1 cellular context compared by ENCODE assay signal in the genomic region with DNA sequence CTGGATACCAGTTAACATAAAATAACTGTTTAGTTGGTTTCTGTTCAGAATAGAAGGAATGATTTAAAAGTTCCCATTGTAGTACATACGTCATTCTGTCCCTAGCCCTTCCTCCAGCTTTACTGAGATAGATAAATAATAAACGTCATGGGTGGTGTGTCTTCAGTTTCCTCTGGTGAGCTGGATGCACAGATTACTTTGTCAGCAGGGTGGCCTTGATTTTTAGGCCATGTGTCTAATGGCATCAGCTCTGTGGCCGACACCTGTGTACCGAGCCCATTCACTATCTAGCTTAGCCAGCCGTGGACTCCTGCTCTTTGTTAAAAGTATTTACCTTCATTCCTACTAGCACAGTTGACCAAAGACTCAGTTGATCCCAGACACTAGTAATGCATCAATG.
TF ChIP-seq lines count a peak whose summit lies in the region.
"Not testable (repeated sequence)": the region's sequence is repeated elsewhere in the genome, so short reads cannot be mapped to it uniquely, and the experiment has no call there.

No MANE protein-coding gene starts in this region.

TF ChIP-seq in HepG2, 621 proteins besides CTCF, POLR2A, EP300 and RAD21 (continues in another document):
- TF ChIP-seq PHF21A (CRISPR knock-in tag; IDR thresholded peaks at IDR 0.05) (peak; percentile 48; the same call in 1 of the 2 replicates), TBX3 (IDR thresholded peaks at IDR 0.05; ENCODE audit: borderline replicate concordance) (0 out of 2 replicates have a peak, but pooled peaks have one; percentile 15), ZNF792 (CRISPR knock-in tag; IDR thresholded peaks at IDR 0.05) (peak; percentile 99), SOX5 (CRISPR knock-in tag; IDR thresholded peaks at IDR 0.05; ENCODE audit: borderline replicate concordance) (peak; percentile 51), SALL1 (CRISPR knock-in tag; IDR thresholded peaks at IDR 0.05) (peak; percentile 47), SOX6 (CRISPR knock-in tag; IDR thresholded peaks at IDR 0.05) (peak; percentile 48; the same call in 1 of the 2 replicates), ZBTB21 (CRISPR knock-in tag; IDR thresholded peaks at IDR 0.05) (peak; percentile 65; the same call in 1 of the 2 replicates), ZFX (CRISPR knock-in tag; IDR thresholded peaks at IDR 0.05; ENCODE audit: low read depth) (peak; percentile 38; the same call in 1 of the 2 replicates), CREM (IDR thresholded peaks at IDR 0.05) (peak; percentile 51), FOXP1 (CRISPR knock-in tag; IDR thresholded peaks at IDR 0.05) (0 out of 2 replicates have a peak, but pooled peaks have one; percentile 6), SAP130 (CRISPR knock-in tag; IDR thresholded peaks at IDR 0.05; ENCODE audit: low read depth) (peak; percentile 68), FOSL2 (CRISPR knock-in tag; IDR thresholded peaks at IDR 0.05) (0 out of 2 replicates have a peak, but pooled peaks have one; percentile 7), CREB1 (IDR thresholded peaks at IDR 0.05) (peak; percentile 86), CREB1 (CRISPR knock-in tag; IDR thresholded peaks at IDR 0.05) (peak; percentile 67), MYC (CRISPR knock-in tag; IDR thresholded peaks at IDR 0.05; ENCODE audit: borderline replicate concordance) (peak; percentile 26; the same call in 1 of the 2 replicates), ZNF292 (CRISPR knock-in tag; IDR thresholded peaks at IDR 0.05; ENCODE audit: borderline replicate concordance, low read depth) (peak; percentile 36; the same call in 1 of the 2 replicates), MED1 (CRISPR knock-in tag; IDR thresholded peaks at IDR 0.05) (0 out of 2 replicates have a peak, but pooled peaks have one; percentile 47), SKI (IDR thresholded peaks at IDR 0.05; ENCODE audit: partially characterized antibody) (peak; percentile 30), FOXA3 (CRISPR knock-in tag; IDR thresholded peaks at IDR 0.05) (peak; percentile 22; the same call in 1 of the 2 replicates), HNF4A (CRISPR knock-in tag; IDR thresholded peaks at IDR 0.05) (0 out of 2 replicates have a peak, but pooled peaks have one; percentile 30)
- TF ChIP-seq, protein P1, sequence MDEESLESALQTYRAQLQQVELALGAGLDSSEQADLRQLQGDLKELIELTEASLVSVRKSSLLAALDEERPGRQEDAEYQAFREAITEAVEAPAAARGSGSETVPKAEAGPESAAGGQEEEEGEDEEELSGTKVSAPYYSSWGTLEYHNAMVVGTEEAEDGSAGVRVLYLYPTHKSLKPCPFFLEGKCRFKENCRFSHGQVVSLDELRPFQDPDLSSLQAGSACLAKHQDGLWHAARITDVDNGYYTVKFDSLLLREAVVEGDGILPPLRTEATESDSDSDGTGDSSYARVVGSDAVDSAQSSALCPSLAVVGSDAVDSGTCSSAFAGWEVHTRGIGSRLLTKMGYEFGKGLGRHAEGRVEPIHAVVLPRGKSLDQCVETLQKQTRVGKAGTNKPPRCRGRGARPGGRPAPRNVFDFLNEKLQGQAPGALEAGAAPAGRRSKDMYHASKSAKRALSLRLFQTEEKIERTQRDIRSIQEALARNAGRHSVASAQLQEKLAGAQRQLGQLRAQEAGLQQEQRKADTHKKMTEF (CRISPR knock-in tag; IDR thresholded peaks at IDR 0.05), result 0 out of 2 replicates have a peak, but pooled peaks have one; percentile 27
- TF ChIP-seq SOX6 (IDR thresholded peaks at IDR 0.05); CREM (CRISPR knock-in tag; IDR thresholded peaks at IDR 0.05); FOXP1 (IDR thresholded peaks at IDR 0.05): not testable (repeated sequence)
- TF ChIP-seq, protein P2, sequence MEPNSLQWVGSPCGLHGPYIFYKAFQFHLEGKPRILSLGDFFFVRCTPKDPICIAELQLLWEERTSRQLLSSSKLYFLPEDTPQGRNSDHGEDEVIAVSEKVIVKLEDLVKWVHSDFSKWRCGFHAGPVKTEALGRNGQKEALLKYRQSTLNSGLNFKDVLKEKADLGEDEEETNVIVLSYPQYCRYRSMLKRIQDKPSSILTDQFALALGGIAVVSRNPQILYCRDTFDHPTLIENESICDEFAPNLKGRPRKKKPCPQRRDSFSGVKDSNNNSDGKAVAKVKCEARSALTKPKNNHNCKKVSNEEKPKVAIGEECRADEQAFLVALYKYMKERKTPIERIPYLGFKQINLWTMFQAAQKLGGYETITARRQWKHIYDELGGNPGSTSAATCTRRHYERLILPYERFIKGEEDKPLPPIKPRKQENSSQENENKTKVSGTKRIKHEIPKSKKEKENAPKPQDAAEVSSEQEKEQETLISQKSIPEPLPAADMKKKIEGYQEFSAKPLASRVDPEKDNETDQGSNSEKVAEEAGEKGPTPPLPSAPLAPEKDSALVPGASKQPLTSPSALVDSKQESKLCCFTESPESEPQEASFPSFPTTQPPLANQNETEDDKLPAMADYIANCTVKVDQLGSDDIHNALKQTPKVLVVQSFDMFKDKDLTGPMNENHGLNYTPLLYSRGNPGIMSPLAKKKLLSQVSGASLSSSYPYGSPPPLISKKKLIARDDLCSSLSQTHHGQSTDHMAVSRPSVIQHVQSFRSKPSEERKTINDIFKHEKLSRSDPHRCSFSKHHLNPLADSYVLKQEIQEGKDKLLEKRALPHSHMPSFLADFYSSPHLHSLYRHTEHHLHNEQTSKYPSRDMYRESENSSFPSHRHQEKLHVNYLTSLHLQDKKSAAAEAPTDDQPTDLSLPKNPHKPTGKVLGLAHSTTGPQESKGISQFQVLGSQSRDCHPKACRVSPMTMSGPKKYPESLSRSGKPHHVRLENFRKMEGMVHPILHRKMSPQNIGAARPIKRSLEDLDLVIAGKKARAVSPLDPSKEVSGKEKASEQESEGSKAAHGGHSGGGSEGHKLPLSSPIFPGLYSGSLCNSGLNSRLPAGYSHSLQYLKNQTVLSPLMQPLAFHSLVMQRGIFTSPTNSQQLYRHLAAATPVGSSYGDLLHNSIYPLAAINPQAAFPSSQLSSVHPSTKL (CRISPR knock-in tag; IDR thresholded peaks at IDR 0.05), result peak; percentile 42; the same call in 1 of the 2 replicates
- TF ChIP-seq, protein P3, sequence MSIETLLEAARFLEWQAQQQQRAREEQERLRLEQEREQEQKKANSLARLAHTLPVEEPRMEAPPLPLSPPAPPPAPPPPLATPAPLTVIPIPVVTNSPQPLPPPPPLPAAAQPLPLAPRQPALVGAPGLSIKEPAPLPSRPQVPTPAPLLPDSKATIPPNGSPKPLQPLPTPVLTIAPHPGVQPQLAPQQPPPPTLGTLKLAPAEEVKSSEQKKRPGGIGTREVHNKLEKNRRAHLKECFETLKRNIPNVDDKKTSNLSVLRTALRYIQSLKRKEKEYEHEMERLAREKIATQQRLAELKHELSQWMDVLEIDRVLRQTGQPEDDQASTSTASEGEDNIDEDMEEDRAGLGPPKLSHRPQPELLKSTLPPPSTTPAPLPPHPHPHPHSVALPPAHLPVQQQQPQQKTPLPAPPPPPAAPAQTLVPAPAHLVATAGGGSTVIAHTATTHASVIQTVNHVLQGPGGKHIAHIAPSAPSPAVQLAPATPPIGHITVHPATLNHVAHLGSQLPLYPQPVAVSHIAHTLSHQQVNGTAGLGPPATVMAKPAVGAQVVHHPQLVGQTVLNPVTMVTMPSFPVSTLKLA (IDR thresholded peaks at IDR 0.05), result 0 out of 2 replicates have a peak, but pooled peaks have one; percentile 10
- TF ChIP-seq, protein P4, sequence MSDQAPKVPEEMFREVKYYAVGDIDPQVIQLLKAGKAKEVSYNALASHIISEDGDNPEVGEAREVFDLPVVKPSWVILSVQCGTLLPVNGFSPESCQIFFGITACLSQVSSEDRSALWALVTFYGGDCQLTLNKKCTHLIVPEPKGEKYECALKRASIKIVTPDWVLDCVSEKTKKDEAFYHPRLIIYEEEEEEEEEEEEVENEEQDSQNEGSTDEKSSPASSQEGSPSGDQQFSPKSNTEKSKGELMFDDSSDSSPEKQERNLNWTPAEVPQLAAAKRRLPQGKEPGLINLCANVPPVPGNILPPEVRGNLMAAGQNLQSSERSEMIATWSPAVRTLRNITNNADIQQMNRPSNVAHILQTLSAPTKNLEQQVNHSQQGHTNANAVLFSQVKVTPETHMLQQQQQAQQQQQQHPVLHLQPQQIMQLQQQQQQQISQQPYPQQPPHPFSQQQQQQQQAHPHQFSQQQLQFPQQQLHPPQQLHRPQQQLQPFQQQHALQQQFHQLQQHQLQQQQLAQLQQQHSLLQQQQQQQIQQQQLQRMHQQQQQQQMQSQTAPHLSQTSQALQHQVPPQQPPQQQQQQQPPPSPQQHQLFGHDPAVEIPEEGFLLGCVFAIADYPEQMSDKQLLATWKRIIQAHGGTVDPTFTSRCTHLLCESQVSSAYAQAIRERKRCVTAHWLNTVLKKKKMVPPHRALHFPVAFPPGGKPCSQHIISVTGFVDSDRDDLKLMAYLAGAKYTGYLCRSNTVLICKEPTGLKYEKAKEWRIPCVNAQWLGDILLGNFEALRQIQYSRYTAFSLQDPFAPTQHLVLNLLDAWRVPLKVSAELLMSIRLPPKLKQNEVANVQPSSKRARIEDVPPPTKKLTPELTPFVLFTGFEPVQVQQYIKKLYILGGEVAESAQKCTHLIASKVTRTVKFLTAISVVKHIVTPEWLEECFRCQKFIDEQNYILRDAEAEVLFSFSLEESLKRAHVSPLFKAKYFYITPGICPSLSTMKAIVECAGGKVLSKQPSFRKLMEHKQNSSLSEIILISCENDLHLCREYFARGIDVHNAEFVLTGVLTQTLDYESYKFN (CRISPR knock-in tag; conservative IDR thresholded peaks at IDR 0.05), result peak; percentile 48; the same call in 1 of the 2 replicates
- TF ChIP-seq, protein P5, sequence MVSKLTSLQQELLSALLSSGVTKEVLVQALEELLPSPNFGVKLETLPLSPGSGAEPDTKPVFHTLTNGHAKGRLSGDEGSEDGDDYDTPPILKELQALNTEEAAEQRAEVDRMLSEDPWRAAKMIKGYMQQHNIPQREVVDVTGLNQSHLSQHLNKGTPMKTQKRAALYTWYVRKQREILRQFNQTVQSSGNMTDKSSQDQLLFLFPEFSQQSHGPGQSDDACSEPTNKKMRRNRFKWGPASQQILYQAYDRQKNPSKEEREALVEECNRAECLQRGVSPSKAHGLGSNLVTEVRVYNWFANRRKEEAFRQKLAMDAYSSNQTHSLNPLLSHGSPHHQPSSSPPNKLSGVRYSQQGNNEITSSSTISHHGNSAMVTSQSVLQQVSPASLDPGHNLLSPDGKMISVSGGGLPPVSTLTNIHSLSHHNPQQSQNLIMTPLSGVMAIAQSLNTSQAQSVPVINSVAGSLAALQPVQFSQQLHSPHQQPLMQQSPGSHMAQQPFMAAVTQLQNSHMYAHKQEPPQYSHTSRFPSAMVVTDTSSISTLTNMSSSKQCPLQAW (CRISPR knock-in tag; IDR thresholded peaks at IDR 0.05), result 0 out of 2 replicates have a peak, but pooled peaks have one; percentile 29
- TF ChIP-seq, protein P6, sequence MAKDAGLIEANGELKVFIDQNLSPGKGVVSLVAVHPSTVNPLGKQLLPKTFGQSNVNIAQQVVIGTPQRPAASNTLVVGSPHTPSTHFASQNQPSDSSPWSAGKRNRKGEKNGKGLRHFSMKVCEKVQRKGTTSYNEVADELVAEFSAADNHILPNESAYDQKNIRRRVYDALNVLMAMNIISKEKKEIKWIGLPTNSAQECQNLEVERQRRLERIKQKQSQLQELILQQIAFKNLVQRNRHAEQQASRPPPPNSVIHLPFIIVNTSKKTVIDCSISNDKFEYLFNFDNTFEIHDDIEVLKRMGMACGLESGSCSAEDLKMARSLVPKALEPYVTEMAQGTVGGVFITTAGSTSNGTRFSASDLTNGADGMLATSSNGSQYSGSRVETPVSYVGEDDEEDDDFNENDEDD (CRISPR knock-in tag; IDR thresholded peaks at IDR 0.05; ENCODE audit: borderline replicate concordance), result 0 out of 2 replicates have a peak, but pooled peaks have one; percentile 15
- TF ChIP-seq, protein P7, sequence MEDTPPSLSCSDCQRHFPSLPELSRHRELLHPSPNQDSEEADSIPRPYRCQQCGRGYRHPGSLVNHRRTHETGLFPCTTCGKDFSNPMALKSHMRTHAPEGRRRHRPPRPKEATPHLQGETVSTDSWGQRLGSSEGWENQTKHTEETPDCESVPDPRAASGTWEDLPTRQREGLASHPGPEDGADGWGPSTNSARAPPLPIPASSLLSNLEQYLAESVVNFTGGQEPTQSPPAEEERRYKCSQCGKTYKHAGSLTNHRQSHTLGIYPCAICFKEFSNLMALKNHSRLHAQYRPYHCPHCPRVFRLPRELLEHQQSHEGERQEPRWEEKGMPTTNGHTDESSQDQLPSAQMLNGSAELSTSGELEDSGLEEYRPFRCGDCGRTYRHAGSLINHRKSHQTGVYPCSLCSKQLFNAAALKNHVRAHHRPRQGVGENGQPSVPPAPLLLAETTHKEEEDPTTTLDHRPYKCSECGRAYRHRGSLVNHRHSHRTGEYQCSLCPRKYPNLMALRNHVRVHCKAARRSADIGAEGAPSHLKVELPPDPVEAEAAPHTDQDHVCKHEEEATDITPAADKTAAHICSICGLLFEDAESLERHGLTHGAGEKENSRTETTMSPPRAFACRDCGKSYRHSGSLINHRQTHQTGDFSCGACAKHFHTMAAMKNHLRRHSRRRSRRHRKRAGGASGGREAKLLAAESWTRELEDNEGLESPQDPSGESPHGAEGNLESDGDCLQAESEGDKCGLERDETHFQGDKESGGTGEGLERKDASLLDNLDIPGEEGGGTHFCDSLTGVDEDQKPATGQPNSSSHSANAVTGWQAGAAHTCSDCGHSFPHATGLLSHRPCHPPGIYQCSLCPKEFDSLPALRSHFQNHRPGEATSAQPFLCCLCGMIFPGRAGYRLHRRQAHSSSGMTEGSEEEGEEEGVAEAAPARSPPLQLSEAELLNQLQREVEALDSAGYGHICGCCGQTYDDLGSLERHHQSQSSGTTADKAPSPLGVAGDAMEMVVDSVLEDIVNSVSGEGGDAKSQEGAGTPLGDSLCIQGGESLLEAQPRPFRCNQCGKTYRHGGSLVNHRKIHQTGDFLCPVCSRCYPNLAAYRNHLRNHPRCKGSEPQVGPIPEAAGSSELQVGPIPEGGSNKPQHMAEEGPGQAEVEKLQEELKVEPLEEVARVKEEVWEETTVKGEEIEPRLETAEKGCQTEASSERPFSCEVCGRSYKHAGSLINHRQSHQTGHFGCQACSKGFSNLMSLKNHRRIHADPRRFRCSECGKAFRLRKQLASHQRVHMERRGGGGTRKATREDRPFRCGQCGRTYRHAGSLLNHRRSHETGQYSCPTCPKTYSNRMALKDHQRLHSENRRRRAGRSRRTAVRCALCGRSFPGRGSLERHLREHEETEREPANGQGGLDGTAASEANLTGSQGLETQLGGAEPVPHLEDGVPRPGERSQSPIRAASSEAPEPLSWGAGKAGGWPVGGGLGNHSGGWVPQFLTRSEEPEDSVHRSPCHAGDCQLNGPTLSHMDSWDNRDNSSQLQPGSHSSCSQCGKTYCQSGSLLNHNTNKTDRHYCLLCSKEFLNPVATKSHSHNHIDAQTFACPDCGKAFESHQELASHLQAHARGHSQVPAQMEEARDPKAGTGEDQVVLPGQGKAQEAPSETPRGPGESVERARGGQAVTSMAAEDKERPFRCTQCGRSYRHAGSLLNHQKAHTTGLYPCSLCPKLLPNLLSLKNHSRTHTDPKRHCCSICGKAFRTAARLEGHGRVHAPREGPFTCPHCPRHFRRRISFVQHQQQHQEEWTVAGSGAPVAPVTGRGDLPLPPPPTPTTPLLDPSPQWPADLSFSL (CRISPR knock-in tag; IDR thresholded peaks at IDR 0.05), result peak; percentile 81
- TF ChIP-seq, protein P8, sequence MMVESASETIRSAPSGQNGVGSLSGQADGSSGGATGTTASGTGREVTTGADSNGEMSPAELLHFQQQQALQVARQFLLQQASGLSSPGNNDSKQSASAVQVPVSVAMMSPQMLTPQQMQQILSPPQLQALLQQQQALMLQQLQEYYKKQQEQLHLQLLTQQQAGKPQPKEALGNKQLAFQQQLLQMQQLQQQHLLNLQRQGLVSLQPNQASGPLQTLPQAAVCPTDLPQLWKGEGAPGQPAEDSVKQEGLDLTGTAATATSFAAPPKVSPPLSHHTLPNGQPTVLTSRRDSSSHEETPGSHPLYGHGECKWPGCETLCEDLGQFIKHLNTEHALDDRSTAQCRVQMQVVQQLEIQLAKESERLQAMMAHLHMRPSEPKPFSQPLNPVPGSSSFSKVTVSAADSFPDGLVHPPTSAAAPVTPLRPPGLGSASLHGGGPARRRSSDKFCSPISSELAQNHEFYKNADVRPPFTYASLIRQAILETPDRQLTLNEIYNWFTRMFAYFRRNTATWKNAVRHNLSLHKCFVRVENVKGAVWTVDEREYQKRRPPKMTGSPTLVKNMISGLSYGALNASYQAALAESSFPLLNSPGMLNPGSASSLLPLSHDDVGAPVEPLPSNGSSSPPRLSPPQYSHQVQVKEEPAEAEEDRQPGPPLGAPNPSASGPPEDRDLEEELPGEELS (CRISPR knock-in tag; IDR thresholded peaks at IDR 0.05), result 0 out of 2 replicates have a peak, but pooled peaks have one; percentile 18
